Comparison of ENCODE assay signal across 16 cellular contexts in the genomic region with DNA sequence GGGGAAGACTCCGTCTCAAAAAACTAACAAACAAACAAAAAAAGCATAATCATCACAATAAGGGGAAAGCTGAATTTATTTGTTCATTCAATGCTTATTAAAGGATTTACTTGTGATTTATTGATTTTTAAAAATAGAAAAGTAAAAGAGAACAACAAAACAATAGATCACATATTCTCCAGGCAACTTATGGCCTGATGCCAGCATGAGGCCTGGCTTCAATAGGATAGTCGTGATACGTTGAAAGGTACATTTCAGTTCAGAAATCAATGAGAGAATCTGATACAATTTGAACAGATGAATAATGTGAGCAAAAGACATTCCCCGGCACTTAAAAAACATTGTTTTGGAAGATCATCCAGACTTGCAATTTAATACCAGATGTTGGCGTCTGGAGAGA.
"Had no signal": no experiment of that assay in that cellular context is flagged by ENCODE, and none has a peak within 500 bp of the region (broad histone marks: within the 10 kb centered on the region; RNA-seq: fewer than 3 reads in every experiment).

No MANE protein-coding gene starts in this region.

- H3K36me3 ChIP-seq: colonic mucosa, ovary, right atrium auricular region, sigmoid colon, transverse colon had no signal

- ATAC-seq: naive thymus-derived CD4-positive, alpha-beta T cell; stimulated activated naive B cell treated with anti-CD40 and anti-IgM and Interleukin-4, amounts not matched to agents 10 μg/mL and 1 μg/mL and 100 μg/mL, for 72 hours; stimulated activated naive CD8-positive, alpha-beta T cell treated with anti-CD3 and anti-CD28 coated beads, Interleukin-15, amount 100 ng/mL, for 72 hours had no signal

- H3K27ac Mint-ChIP-seq: endodermal cell; stimulated activated naive B cell treated with anti-CD40 and anti-IgM and Interleukin-4, amounts not matched to agents 10 μg/mL and 1 μg/mL and 100 μg/mL, for 72 hours; stimulated activated naive CD8-positive, alpha-beta T cell treated with anti-CD3 and anti-CD28 coated beads, Interleukin-15, amount 100 ng/mL, for 72 hours had no signal

- H3K4me1 ChIP-seq: colonic mucosa, right atrium auricular region had no signal

- H3K4me1 Mint-ChIP-seq: stimulated activated naive CD8-positive, alpha-beta T cell treated with anti-CD3 and anti-CD28 coated beads, Interleukin-15, amount 100 ng/mL, for 72 hours had no signal

- H3K36me3 Mint-ChIP-seq: stimulated activated naive B cell treated with anti-CD40 and anti-IgM and Interleukin-4, amounts not matched to agents 10 μg/mL and 1 μg/mL and 100 μg/mL, for 72 hours had no signal

- H3K27ac ChIP-seq: colonic mucosa, ovary, right atrium auricular region, skin epidermis, testis had no signal

- H3K4me3 Mint-ChIP-seq: endodermal cell; naive thymus-derived CD4-positive, alpha-beta T cell; stimulated activated naive B cell treated with anti-CD40 and anti-IgM and Interleukin-4, amounts not matched to agents 10 μg/mL and 1 μg/mL and 100 μg/mL, for 72 hours; stimulated activated naive CD8-positive, alpha-beta T cell treated with anti-CD3 and anti-CD28 coated beads, Interleukin-15, amount 100 ng/mL, for 72 hours had no signal

- H3K27me3 ChIP-seq: colonic mucosa, ovary, right atrium auricular region, sigmoid colon, testis, transverse colon had no signal

- DNase-seq: colonic mucosa; effector CD4-positive, alpha-beta T cell; endodermal cell; mesenchymal stem cell; naive thymus-derived CD4-positive, alpha-beta T cell; sigmoid colon; stimulated activated CD4-positive, alpha-beta T cell treated with anti-CD3 and anti-CD28 coated beads, Interleukin-2, amount 100 ng/mL, for 24 hours; stimulated activated CD4-positive, alpha-beta T cell treated with anti-CD3 and anti-CD28 coated beads, Interleukin-4, amount 100 ng/mL, for 4 hours; stimulated activated naive B cell treated with anti-CD40 and anti-IgM and Interleukin-4, amounts not matched to agents 10 μg/mL and 1 μg/mL and 100 μg/mL, for 72 hours; stimulated activated naive CD8-positive, alpha-beta T cell treated with anti-CD3 and anti-CD28 coated beads, Interleukin-15, amount 100 ng/mL, for 72 hours; testis; transverse colon had no signal

- H3K4me3 ChIP-seq: colonic mucosa, lung, ovary, right atrium auricular region, sigmoid colon, skin epidermis, testis, transverse colon had no signal

- H3K9me3 ChIP-seq: colonic mucosa, ovary, testis, transverse colon had no signal
